In the genomic region with DNA sequence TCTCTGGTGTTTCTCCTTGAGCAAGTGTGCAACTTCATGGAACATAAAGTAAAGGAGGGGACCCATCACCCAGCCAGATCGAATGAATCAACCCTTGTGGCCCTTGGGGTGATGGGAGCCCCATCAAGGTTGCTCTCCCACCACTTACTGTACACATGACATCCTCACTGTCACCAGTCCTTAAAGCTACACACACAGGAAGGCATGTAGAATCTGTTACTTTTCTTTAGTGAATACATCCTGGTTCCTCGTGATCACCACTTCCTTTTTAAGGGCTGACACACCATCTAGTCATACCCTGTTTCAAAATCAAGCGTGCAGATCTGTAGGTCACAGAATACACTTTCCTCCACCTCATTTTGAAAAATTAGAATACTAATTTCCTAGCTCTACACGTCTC, we compare ENCODE assay signal across 1 cellular context.
A peak's percentile ranks its signal among the peaks of the same experiment; 100 is the strongest.
TF ChIP-seq lines count a peak whose summit lies in the region.

No MANE protein-coding gene starts in this region.

TF ChIP-seq in IMR-90, 13 proteins besides CTCF, POLR2A, EP300 and RAD21 (continued from another document):
- TF ChIP-seq, protein P1, sequence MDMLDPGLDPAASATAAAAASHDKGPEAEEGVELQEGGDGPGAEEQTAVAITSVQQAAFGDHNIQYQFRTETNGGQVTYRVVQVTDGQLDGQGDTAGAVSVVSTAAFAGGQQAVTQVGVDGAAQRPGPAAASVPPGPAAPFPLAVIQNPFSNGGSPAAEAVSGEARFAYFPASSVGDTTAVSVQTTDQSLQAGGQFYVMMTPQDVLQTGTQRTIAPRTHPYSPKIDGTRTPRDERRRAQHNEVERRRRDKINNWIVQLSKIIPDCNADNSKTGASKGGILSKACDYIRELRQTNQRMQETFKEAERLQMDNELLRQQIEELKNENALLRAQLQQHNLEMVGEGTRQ (IDR thresholded peaks at IDR 0.05; ENCODE audit: low read depth, low read length), result no peak; the same call in 1 of the 2 replicates
- no peak for TF ChIP-seq SMC3 (IDR thresholded peaks at IDR 0.05; ENCODE audit: low read depth, low read length)
- peak; percentile 68; the same call in 1 of the 2 replicates for TF ChIP-seq CEBPB (IDR thresholded peaks at IDR 0.05; ENCODE audit: low read depth, low read length)
- TF ChIP-seq RCOR1 (IDR thresholded peaks at IDR 0.05; ENCODE audit: insufficient replicate concordance, low read length), result no peak
- TF ChIP-seq RFX5 (IDR thresholded peaks at IDR 0.05; ENCODE audit: low read depth, low read length), result no peak
